Comparison of ENCODE assay signal across 1 cellular context in the genomic region with DNA sequence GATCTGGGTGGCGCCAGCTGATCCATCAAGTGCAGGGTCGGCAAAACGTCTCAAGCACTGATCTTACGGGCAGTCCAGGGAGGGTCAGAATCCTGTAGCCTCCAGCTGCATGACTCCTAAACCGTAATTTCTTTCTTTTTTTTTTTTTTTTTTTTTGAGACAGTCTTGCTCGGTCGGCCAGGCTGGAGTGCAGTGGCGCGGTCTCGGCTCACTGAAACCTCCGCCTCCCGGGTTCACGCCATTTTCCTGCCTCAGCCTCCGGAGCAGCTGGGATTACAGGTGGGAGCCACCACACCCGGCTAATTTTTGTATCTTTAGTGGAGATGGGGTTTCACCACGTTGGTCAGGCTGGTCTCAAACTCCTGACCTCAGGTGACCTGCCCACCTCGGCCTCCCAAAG.
TF ChIP-seq lines count a peak whose summit lies in the region.

No MANE protein-coding gene starts in this region.

TF ChIP-seq in A549, 52 proteins besides CTCF, POLR2A, EP300 and RAD21:
- TF ChIP-seq MAFK (IDR thresholded peaks at IDR 0.05; ENCODE audit: partially characterized antibody): peak; percentile 20
